1 cellular context compared by ENCODE assay signal in genomic region chr3:108518895-108519294, GRCh38.
TF ChIP-seq lines count a peak whose summit lies in the region.

No MANE protein-coding gene starts in this region.

TF ChIP-seq in GM12878, 131 proteins besides CTCF, POLR2A, EP300 and RAD21:
- no peak for TF ChIP-seq NKRF (conservative IDR thresholded peaks at IDR 0.05)
- TF ChIP-seq USF1 (IDR thresholded peaks at IDR 0.05; ENCODE audit: borderline replicate concordance, extremely low read length, insufficient read depth, low read depth, low read length), result no peak
- no peak for TF ChIP-seq GATAD2B (conservative IDR thresholded peaks at IDR 0.05; ENCODE audit: low read depth)
- no peak for TF ChIP-seq ZZZ3 (IDR thresholded peaks at IDR 0.05; ENCODE audit: control insufficient read depth, insufficient read length, low read depth)
- TF ChIP-seq IRF4 (IDR thresholded peaks at IDR 0.05; ENCODE audit: low read depth, low read length), result no peak
- TF ChIP-seq JUND (IDR thresholded peaks at IDR 0.05; ENCODE audit: low read depth, low read length), result no peak
- TF ChIP-seq MAX (IDR thresholded peaks at IDR 0.05; ENCODE audit: low read depth, low read length), result no peak
- no peak for TF ChIP-seq HDAC2 (IDR thresholded peaks at IDR 0.05)
- no peak for TF ChIP-seq BCL11A (IDR thresholded peaks at IDR 0.05; ENCODE audit: low read depth, low read length)
- no peak for TF ChIP-seq LARP7 (IDR thresholded peaks at IDR 0.05)
- TF ChIP-seq IRF5 (IDR thresholded peaks at IDR 0.05; ENCODE audit: borderline replicate concordance), result no peak
TF ChIP-seq in GM12878: peak in this region for 0.
